In the genomic region with DNA sequence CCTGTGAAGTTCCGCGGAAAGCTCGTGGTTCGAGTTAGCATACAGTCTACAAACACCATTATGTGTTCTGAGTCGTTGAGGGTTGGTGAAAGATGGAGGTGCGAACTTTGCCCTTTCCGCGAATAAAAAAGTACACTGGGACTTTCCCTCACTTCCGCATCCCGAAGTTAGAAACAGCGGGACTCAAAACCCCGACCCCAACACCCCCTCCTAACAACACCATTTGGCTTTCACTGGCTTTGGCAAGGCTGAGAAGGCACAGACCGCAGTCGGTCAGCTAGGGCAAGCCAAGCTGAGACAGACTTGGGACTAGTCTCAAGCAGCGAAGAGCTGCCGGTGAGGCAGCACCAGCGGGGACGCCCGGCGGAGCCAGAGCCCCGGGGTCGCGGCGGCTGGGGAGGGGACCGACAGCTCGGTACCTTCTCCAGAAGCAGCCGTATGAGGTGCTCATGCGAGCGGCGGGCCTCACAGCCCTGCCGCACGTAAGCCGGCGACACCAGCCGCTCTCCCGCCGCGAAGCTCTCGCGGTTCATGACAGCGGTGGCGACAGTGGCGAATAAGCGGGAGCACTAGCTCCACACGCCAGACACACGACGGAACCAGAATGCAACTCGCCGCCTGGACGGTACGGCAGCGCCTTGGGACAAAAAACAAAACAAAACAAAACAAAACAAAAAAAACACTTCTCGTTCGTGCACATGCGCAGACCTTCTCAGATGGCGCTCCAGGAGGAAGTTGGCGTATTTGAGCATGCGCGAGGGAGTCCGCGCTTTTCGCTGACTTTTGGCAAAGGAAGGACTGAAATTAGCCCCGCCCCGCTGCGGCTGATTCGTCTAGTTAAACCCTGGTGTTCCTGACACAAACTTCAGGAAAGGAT, we compare ENCODE assay signal across 1 cellular context.
TF ChIP-seq lines count a peak whose summit lies in the region.

A gene (minus strand): TSS at position 613 of the 877 bp plus-strand sequence. CDS start 80 bp downstream, at position 533.

TF ChIP-seq in HEK293, 187 proteins besides CTCF, POLR2A, EP300 and RAD21 (continued from another document and continues in another):
- TF ChIP-seq, protein P1, sequence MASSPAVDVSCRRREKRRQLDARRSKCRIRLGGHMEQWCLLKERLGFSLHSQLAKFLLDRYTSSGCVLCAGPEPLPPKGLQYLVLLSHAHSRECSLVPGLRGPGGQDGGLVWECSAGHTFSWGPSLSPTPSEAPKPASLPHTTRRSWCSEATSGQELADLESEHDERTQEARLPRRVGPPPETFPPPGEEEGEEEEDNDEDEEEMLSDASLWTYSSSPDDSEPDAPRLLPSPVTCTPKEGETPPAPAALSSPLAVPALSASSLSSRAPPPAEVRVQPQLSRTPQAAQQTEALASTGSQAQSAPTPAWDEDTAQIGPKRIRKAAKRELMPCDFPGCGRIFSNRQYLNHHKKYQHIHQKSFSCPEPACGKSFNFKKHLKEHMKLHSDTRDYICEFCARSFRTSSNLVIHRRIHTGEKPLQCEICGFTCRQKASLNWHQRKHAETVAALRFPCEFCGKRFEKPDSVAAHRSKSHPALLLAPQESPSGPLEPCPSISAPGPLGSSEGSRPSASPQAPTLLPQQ (tag by site-specific recombination; IDR thresholded peaks at IDR 0.05), result peak; percentile 33; the same call in 1 of the 2 replicates
- TF ChIP-seq, protein P2, sequence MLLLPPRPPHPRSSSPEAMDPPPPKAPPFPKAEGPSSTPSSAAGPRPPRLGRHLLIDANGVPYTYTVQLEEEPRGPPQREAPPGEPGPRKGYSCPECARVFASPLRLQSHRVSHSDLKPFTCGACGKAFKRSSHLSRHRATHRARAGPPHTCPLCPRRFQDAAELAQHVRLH (tag by site-specific recombination; IDR thresholded peaks at IDR 0.05), result no peak
- TF ChIP-seq ZNF585B (tag by site-specific recombination; IDR thresholded peaks at IDR 0.05) (no peak), ZNF292 (tag by site-specific recombination; IDR thresholded peaks at IDR 0.05; ENCODE audit: borderline replicate concordance, low read depth) (no peak), ZBTB20 (tag by site-specific recombination; IDR thresholded peaks at IDR 0.05) (0 out of 2 replicates have a peak, but pooled peaks have one; percentile 18), ZBTB21 (tag by site-specific recombination; IDR thresholded peaks at IDR 0.05) (no peak), ZNF24 (tag by site-specific recombination; IDR thresholded peaks at IDR 0.05) (no peak), ZFP69B (tag by site-specific recombination; IDR thresholded peaks at IDR 0.05) (no peak), ZNF2 (tag by site-specific recombination; IDR thresholded peaks at IDR 0.05) (peak; percentile 55; the same call in 1 of the 2 replicates), ZBTB17 (tag by site-specific recombination; IDR thresholded peaks at IDR 0.05) (no peak), OVOL3 (tag by site-specific recombination; IDR thresholded peaks at IDR 0.05) (no peak), ZNF354C (tag by site-specific recombination; IDR thresholded peaks at IDR 0.05; ENCODE audit: borderline replicate concordance, low read depth) (no peak), ZNF792 (tag by site-specific recombination; IDR thresholded peaks at IDR 0.05) (no peak), ZNF184 (tag by site-specific recombination; IDR thresholded peaks at IDR 0.05) (no peak), ZNF621 (tag by site-specific recombination; IDR thresholded peaks at IDR 0.05) (no peak), ZNF16 (tag by site-specific recombination; IDR thresholded peaks at IDR 0.05; ENCODE audit: low read depth) (no peak), GLIS1 (tag by site-specific recombination; IDR thresholded peaks at IDR 0.05) (peak; percentile 38; the same call in 1 of the 2 replicates), ZNF248 (tag by site-specific recombination; IDR thresholded peaks at IDR 0.05) (no peak), ZNF214 (tag by site-specific recombination; IDR thresholded peaks at IDR 0.05; ENCODE audit: borderline replicate concordance) (no peak), FEZF1 (tag by site-specific recombination; IDR thresholded peaks at IDR 0.05) (no peak), ZBTB1 (tag by site-specific recombination; IDR thresholded peaks at IDR 0.05) (no peak), ZNF239 (tag by site-specific recombination; IDR thresholded peaks at IDR 0.05) (no peak), ZNF112 (tag by site-specific recombination; IDR thresholded peaks at IDR 0.05) (no peak), ZNF140 (tag by site-specific recombination; IDR thresholded peaks at IDR 0.05) (no peak), ZNF707 (tag by site-specific recombination; IDR thresholded peaks at IDR 0.05) (no peak), ZNF791 (tag by site-specific recombination; IDR thresholded peaks at IDR 0.05) (no peak), ZXDB (tag by site-specific recombination; IDR thresholded peaks at IDR 0.05) (peak; percentile 69), ZNF416 (tag by site-specific recombination; IDR thresholded peaks at IDR 0.05) (no peak), ZNF514 (tag by site-specific recombination; IDR thresholded peaks at IDR 0.05) (no peak), ZNF157 (tag by site-specific recombination; IDR thresholded peaks at IDR 0.05) (no peak)
- TF ChIP-seq, protein P3, sequence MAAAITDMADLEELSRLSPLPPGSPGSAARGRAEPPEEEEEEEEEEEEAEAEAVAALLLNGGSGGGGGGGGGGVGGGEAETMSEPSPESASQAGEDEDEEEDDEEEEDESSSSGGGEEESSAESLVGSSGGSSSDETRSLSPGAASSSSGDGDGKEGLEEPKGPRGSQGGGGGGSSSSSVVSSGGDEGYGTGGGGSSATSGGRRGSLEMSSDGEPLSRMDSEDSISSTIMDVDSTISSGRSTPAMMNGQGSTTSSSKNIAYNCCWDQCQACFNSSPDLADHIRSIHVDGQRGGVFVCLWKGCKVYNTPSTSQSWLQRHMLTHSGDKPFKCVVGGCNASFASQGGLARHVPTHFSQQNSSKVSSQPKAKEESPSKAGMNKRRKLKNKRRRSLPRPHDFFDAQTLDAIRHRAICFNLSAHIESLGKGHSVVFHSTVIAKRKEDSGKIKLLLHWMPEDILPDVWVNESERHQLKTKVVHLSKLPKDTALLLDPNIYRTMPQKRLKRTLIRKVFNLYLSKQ (tag by site-specific recombination; IDR thresholded peaks at IDR 0.05; ENCODE audit: borderline replicate concordance), result no peak
- TF ChIP-seq, protein P4, sequence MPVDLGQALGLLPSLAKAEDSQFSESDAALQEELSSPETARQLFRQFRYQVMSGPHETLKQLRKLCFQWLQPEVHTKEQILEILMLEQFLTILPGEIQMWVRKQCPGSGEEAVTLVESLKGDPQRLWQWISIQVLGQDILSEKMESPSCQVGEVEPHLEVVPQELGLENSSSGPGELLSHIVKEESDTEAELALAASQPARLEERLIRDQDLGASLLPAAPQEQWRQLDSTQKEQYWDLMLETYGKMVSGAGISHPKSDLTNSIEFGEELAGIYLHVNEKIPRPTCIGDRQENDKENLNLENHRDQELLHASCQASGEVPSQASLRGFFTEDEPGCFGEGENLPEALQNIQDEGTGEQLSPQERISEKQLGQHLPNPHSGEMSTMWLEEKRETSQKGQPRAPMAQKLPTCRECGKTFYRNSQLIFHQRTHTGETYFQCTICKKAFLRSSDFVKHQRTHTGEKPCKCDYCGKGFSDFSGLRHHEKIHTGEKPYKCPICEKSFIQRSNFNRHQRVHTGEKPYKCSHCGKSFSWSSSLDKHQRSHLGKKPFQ (tag by site-specific recombination; IDR thresholded peaks at IDR 0.05), result no peak
- TF ChIP-seq, protein P5, sequence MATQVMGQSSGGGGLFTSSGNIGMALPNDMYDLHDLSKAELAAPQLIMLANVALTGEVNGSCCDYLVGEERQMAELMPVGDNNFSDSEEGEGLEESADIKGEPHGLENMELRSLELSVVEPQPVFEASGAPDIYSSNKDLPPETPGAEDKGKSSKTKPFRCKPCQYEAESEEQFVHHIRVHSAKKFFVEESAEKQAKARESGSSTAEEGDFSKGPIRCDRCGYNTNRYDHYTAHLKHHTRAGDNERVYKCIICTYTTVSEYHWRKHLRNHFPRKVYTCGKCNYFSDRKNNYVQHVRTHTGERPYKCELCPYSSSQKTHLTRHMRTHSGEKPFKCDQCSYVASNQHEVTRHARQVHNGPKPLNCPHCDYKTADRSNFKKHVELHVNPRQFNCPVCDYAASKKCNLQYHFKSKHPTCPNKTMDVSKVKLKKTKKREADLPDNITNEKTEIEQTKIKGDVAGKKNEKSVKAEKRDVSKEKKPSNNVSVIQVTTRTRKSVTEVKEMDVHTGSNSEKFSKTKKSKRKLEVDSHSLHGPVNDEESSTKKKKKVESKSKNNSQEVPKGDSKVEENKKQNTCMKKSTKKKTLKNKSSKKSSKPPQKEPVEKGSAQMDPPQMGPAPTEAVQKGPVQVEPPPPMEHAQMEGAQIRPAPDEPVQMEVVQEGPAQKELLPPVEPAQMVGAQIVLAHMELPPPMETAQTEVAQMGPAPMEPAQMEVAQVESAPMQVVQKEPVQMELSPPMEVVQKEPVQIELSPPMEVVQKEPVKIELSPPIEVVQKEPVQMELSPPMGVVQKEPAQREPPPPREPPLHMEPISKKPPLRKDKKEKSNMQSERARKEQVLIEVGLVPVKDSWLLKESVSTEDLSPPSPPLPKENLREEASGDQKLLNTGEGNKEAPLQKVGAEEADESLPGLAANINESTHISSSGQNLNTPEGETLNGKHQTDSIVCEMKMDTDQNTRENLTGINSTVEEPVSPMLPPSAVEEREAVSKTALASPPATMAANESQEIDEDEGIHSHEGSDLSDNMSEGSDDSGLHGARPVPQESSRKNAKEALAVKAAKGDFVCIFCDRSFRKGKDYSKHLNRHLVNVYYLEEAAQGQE (tag by site-specific recombination; IDR thresholded peaks at IDR 0.05), result no peak
- TF ChIP-seq, protein P6, sequence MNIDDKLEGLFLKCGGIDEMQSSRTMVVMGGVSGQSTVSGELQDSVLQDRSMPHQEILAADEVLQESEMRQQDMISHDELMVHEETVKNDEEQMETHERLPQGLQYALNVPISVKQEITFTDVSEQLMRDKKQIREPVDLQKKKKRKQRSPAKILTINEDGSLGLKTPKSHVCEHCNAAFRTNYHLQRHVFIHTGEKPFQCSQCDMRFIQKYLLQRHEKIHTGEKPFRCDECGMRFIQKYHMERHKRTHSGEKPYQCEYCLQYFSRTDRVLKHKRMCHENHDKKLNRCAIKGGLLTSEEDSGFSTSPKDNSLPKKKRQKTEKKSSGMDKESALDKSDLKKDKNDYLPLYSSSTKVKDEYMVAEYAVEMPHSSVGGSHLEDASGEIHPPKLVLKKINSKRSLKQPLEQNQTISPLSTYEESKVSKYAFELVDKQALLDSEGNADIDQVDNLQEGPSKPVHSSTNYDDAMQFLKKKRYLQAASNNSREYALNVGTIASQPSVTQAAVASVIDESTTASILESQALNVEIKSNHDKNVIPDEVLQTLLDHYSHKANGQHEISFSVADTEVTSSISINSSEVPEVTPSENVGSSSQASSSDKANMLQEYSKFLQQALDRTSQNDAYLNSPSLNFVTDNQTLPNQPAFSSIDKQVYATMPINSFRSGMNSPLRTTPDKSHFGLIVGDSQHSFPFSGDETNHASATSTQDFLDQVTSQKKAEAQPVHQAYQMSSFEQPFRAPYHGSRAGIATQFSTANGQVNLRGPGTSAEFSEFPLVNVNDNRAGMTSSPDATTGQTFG (tag by site-specific recombination; IDR thresholded peaks at IDR 0.05; ENCODE audit: borderline replicate concordance), result no peak
- TF ChIP-seq, protein P7, sequence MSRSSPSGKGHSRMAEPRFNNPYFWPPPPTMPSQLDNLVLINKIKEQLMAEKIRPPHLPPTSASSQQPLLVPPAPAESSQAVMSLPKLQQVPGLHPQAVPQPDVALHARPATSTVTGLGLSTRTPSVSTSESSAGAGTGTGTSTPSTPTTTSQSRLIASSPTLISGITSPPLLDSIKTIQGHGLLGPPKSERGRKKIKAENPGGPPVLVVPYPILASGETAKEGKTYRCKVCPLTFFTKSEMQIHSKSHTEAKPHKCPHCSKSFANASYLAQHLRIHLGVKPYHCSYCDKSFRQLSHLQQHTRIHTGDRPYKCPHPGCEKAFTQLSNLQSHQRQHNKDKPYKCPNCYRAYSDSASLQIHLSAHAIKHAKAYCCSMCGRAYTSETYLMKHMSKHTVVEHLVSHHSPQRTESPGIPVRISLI (tag by site-specific recombination; IDR thresholded peaks at IDR 0.05), result peak; percentile 99
- TF ChIP-seq, protein P8, sequence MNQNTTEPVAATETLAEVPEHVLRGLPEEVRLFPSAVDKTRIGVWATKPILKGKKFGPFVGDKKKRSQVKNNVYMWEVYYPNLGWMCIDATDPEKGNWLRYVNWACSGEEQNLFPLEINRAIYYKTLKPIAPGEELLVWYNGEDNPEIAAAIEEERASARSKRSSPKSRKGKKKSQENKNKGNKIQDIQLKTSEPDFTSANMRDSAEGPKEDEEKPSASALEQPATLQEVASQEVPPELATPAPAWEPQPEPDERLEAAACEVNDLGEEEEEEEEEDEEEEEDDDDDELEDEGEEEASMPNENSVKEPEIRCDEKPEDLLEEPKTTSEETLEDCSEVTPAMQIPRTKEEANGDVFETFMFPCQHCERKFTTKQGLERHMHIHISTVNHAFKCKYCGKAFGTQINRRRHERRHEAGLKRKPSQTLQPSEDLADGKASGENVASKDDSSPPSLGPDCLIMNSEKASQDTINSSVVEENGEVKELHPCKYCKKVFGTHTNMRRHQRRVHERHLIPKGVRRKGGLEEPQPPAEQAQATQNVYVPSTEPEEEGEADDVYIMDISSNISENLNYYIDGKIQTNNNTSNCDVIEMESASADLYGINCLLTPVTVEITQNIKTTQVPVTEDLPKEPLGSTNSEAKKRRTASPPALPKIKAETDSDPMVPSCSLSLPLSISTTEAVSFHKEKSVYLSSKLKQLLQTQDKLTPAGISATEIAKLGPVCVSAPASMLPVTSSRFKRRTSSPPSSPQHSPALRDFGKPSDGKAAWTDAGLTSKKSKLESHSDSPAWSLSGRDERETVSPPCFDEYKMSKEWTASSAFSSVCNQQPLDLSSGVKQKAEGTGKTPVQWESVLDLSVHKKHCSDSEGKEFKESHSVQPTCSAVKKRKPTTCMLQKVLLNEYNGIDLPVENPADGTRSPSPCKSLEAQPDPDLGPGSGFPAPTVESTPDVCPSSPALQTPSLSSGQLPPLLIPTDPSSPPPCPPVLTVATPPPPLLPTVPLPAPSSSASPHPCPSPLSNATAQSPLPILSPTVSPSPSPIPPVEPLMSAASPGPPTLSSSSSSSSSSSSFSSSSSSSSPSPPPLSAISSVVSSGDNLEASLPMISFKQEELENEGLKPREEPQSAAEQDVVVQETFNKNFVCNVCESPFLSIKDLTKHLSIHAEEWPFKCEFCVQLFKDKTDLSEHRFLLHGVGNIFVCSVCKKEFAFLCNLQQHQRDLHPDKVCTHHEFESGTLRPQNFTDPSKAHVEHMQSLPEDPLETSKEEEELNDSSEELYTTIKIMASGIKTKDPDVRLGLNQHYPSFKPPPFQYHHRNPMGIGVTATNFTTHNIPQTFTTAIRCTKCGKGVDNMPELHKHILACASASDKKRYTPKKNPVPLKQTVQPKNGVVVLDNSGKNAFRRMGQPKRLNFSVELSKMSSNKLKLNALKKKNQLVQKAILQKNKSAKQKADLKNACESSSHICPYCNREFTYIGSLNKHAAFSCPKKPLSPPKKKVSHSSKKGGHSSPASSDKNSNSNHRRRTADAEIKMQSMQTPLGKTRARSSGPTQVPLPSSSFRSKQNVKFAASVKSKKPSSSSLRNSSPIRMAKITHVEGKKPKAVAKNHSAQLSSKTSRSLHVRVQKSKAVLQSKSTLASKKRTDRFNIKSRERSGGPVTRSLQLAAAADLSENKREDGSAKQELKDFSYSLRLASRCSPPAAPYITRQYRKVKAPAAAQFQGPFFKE (tag by site-specific recombination; IDR thresholded peaks at IDR 0.05; ENCODE audit: borderline replicate concordance), result no peak
- TF ChIP-seq, protein P9, sequence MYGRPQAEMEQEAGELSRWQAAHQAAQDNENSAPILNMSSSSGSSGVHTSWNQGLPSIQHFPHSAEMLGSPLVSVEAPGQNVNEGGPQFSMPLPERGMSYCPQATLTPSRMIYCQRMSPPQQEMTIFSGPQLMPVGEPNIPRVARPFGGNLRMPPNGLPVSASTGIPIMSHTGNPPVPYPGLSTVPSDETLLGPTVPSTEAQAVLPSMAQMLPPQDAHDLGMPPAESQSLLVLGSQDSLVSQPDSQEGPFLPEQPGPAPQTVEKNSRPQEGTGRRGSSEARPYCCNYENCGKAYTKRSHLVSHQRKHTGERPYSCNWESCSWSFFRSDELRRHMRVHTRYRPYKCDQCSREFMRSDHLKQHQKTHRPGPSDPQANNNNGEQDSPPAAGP (tag by site-specific recombination; IDR thresholded peaks at IDR 0.05), result peak; percentile 33; the same call in 1 of the 2 replicates
